9 cellular contexts compared by ENCODE assay signal in the genomic region with DNA sequence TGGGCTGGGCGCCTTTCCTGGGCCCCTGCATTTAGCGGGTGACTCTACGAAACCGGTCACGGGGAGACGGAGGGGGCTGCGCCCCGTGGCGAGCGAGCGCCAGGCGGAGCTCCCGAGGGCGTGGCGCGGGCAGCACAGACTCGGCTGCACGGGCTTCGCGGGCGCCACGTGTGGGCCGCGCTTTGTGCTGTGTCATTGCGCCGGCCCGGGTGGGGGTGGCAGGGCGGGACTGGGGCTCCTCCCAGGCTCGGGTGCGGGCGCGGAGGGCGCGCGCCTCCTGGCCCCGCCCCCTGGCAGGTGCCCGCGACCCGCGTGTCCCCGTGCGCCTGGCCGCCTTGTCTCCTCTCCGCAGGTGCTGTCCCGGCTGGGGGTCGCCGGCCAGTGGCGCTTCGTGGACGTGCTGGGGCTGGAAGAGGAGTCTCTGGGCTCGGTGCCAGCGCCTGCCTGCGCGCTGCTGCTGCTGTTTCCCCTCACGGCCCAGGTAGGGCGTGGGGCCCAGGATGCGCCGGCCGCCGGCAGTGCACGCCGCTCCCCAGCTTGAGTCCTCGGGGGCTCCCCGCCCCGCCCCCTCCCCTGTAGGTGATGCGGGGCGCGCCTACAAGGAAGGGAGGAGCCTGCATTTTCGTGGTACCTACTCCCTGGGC. TPM values are rescaled to one million over a fixed set of nuclear protein-coding genes. Genes with fewer than 3 reads are reported as not detected.
DNase-seq lines count a peak whose midpoint lies in the region; ATAC-seq and FAIRE-seq lines count a peak whose summit lies in the region.
"Had no signal": no experiment of that assay in that cellular context is flagged by ENCODE, and none has a peak within 500 bp of the region (broad histone marks: within the 10 kb centered on the region; RNA-seq: fewer than 3 reads in every experiment).

No MANE protein-coding gene starts in this region.

- intact Hi-C loops in left cardiac atrium (cut with DNase I): no loop called here
- intact Hi-C loops in posterior cingulate gyrus (cut with DNase I): loop anchor here (5.0 kb wide), 1 partner anchor 40 kb away; no protein-coding TSS in a partner anchor

- peak overlapping the region; percentile 84 for H3K4me3 ChIP-seq in adipocyte (ENCODE audit: low read length)

- ATAC-seq in HG02678 (IDR thresholded peaks at IDR 0.05; ENCODE audit: unreplicated experiment) (peak; percentile 55), left cardiac atrium (peak; percentile 81 to 94)

- FAIRE-seq in GM19239 (lab: Jason Lieb, UNC): no peak
- FAIRE-seq: endometrium had no signal

- H3K36me3 ChIP-seq in adipocyte (ENCODE audit: control insufficient read depth, insufficient read depth, low read length, severe bottlenecking): peaks cover 25% of the 10 kb centered on the region

- no peaks in the 10 kb centered on the region for H3K9me3 ChIP-seq in adipocyte (ENCODE audit: control insufficient read depth, low read length)

- no peaks in the 10 kb centered on the region for H3K4me1 ChIP-seq in adipocyte (ENCODE audit: control insufficient read depth, insufficient read depth, low read length)

- no peaks in the 10 kb centered on the region for H3K27me3 ChIP-seq in adipocyte (replicated peaks; ENCODE audit: control insufficient read depth, insufficient read depth, low read length)

- DNase-seq in NCI-H1436 (lab: John Stamatoyannopoulos, UW) (peak; percentile 80), NCI-H1436 treated with DMSO at 0.1 percent for 48 hours (lab: John Stamatoyannopoulos, UW) (no peak), NCI-H2196 treated with DMSO at 0.1 percent for 48 hours (lab: John Stamatoyannopoulos, UW; ENCODE audit: unreplicated experiment) (peak; percentile 54), adipocyte (ENCODE audit: low read depth) (peak; percentile 87), left cardiac atrium (peak; percentile 53), posterior cingulate gyrus (peak; percentile 34 to 95 (median 64)), GM19239 (ENCODE audit: insufficient read length, low spot score) (no peak)

- H3K9ac ChIP-seq in adipocyte (ENCODE audit: low read length): peak overlapping the region; percentile 86

RNA-seq across cellular contexts. Expression of gene UCHL1, which starts 0.7 kb away (rescaled TPM):
- 10 to 100 TPM; 23.1 to 26.4 TPM for total RNA-seq in left cardiac atrium

RNA-seq across cellular contexts. Expression of gene APBB2, which starts 43.0 kb away (rescaled TPM):
- 10 to 100 TPM; 53.0 to 56.5 TPM for total RNA-seq in left cardiac atrium

Comparison
In these comparisons a context has a peak if more than half of its experiments do, and no peak if none do; other contexts are left out.
1. DNase-seq: peak in NCI-H1436 (single experiment), NCI-H2196 treated with DMSO at 0.1 percent for 48 hours (single experiment), adipocyte (single experiment), left cardiac atrium (single experiment) and posterior cingulate gyrus (10 of 10); none in NCI-H1436 treated with DMSO at 0.1 percent for 48 hours (single experiment) and GM19239 (single experiment).